27 cellular contexts compared by ENCODE assay signal in genomic region chr10:89216056-89216455, GRCh38. TPM values are rescaled to one million over a fixed set of nuclear protein-coding genes. Genes with fewer than 3 reads are reported as not detected.
"Had no signal": no experiment of that assay in that cellular context is flagged by ENCODE, and none has a peak within 500 bp of the region (broad histone marks: within the 10 kb centered on the region; RNA-seq: fewer than 3 reads in every experiment).

No MANE protein-coding gene starts in this region.

- H3K4me3 Mint-ChIP-seq: dendritic cell treated with granulocyte-macrophage colony-stimulating factor and Interleukin-4, amounts not matched to agents 40 ng/mL and 50 ng/mL, for 4 days; natural killer cell; stimulated activated memory B cell treated with anti-CD40 and anti-IgM and Interleukin-4, amounts not matched to agents 10 μg/mL and 1 μg/mL and 100 μg/mL, for 72 hours had no signal

- H3K36me3 Mint-ChIP-seq: natural killer cell had no signal

- H3K9me3 Mint-ChIP-seq: dendritic cell treated with granulocyte-macrophage colony-stimulating factor and Interleukin-4, amounts not matched to agents 40 ng/mL and 50 ng/mL, for 4 days; natural killer cell; stimulated activated memory B cell treated with anti-CD40 and anti-IgM and Interleukin-4, amounts not matched to agents 10 μg/mL and 1 μg/mL and 100 μg/mL, for 72 hours had no signal

- DNase-seq: cerebellar nuclear complex; effector memory CD4-positive, alpha-beta T cell; foreskin keratinocyte; heart left ventricle; left colon; left ventricle myocardium inferior; lower lobe of right lung; natural killer cell; occipital lobe; ovary; posterior cingulate gyrus; psoas muscle; right cardiac atrium; sigmoid colon; spleen; stimulated activated CD4-positive, alpha-beta T cell treated with anti-CD3 and anti-CD28 coated beads, Interleukin-4, amount 100 ng/mL, for 4 hours; stimulated activated naive CD8-positive, alpha-beta T cell treated with anti-CD3 and anti-CD28 coated beads, Interleukin-15, Interleukin-2, amounts not matched to agents 100 U/mL and 50 U/mL, for 24 hours; thyroid gland; trophoblast cell had no signal

- H3K4me3 ChIP-seq: esophagus muscularis mucosa, gastroesophageal sphincter, heart left ventricle, hepatocyte, left ventricle myocardium inferior, lower lobe of right lung, ovary, psoas muscle, sigmoid colon, spleen, suprapubic skin, thyroid gland, vagina had no signal

- H3K27me3 ChIP-seq: esophagus muscularis mucosa, gastroesophageal sphincter, heart left ventricle, ovary, sigmoid colon, spleen, suprapubic skin, thyroid gland, vagina had no signal

- H3K9me3 ChIP-seq: esophagus muscularis mucosa, gastroesophageal sphincter, heart left ventricle, left ventricle myocardium inferior, lower lobe of right lung, ovary, psoas muscle, sigmoid colon, spleen, suprapubic skin, thyroid gland, vagina had no signal

- ATAC-seq: foreskin keratinocyte; gastroesophageal sphincter; heart left ventricle; left colon; lower lobe of right lung; natural killer cell; psoas muscle; right cardiac atrium; stimulated activated memory B cell treated with anti-CD40 and anti-IgM and Interleukin-4, amounts not matched to agents 10 μg/mL and 1 μg/mL and 100 μg/mL, for 72 hours; stimulated activated naive CD8-positive, alpha-beta T cell treated with anti-CD3 and anti-CD28 coated beads, Interleukin-15, Interleukin-2, amounts not matched to agents 100 U/mL and 50 U/mL, for 24 hours had no signal

- H3K27ac ChIP-seq: esophagus muscularis mucosa, foreskin keratinocyte, gastroesophageal sphincter, heart left ventricle, hepatocyte, left ventricle myocardium inferior, lower lobe of right lung, ovary, psoas muscle, sigmoid colon, spleen, suprapubic skin, thyroid gland, vagina had no signal

- H3K27ac Mint-ChIP-seq: dendritic cell treated with granulocyte-macrophage colony-stimulating factor and Interleukin-4, amounts not matched to agents 40 ng/mL and 50 ng/mL, for 4 days; stimulated activated memory B cell treated with anti-CD40 and anti-IgM and Interleukin-4, amounts not matched to agents 10 μg/mL and 1 μg/mL and 100 μg/mL, for 72 hours had no signal

- H3K4me1 ChIP-seq: foreskin keratinocyte had no signal

- H3K36me3 ChIP-seq: ovary had no signal

RNA-seq across cellular contexts. Expression of gene CH25H, which starts 8.9 kb away (rescaled TPM):
- total RNA-seq: endothelial cell of umbilical vein, foreskin keratinocyte had no signal
